8 cellular contexts compared by ENCODE assay signal in genomic region chr9:14321517-14322125, GRCh38. TPM values are rescaled to one million over a fixed set of nuclear protein-coding genes. Genes with fewer than 3 reads are reported as not detected.
DNase-seq lines count a peak whose midpoint lies in the region; ATAC-seq and TF ChIP-seq lines count a peak whose summit lies in the region.

No MANE protein-coding gene starts in this region.

- no peak for TF ChIP-seq RAD21 in liver (IDR thresholded peaks at IDR 0.05)

- H3K9ac ChIP-seq in adipocyte (ENCODE audit: low read length) (peak overlapping the region; percentile 92), liver (ENCODE audit: low read depth in 1 of 2, low read length in 2 of 2) (peak overlapping the region; percentile 64 to 69)

- intact Hi-C loops in left ventricle myocardium inferior (cut with micrococcal nuclease), result no loop called here
- intact Hi-C loops in cardiac septum (cut with DNase I), result loop anchor here (1.0 to 5.0 kb wide), 3 partner anchors 27 to 734 kb away; no protein-coding TSS in a partner anchor

- H3K9me3 ChIP-seq in left ventricle myocardium inferior (replicated peaks), result no peaks in the 10 kb centered on the region
- no peaks in the 10 kb centered on the region for H3K9me3 ChIP-seq in adipocyte (ENCODE audit: control insufficient read depth, low read length)
- no peaks in the 10 kb centered on the region for H3K9me3 ChIP-seq in liver (ENCODE audit: control insufficient read depth in 4 of 4, low read length in 3 of 4)
- H3K9me3 ChIP-seq in upper lobe of left lung, result no peaks in the 10 kb centered on the region

- TF ChIP-seq CTCF in left ventricle myocardium inferior (IDR thresholded peaks at IDR 0.05; ENCODE audit: borderline replicate concordance) (no peak), liver (IDR thresholded peaks at IDR 0.05; ENCODE audit: low read depth, low read length, missing input control) (no peak), upper lobe of left lung (IDR thresholded peaks at IDR 0.05) (no peak)

- H3K4me1 ChIP-seq in left ventricle myocardium inferior (peaks cover 96% of the 10 kb centered on the region), adipocyte (ENCODE audit: control insufficient read depth, insufficient read depth, low read length) (peaks cover 61% of the 10 kb centered on the region), liver (ENCODE audit: control insufficient read depth in 4 of 4, insufficient read depth in 4 of 4, low read length in 3 of 4) (peaks cover 5 to 55% (median 47%) of the 10 kb centered on the region in 4 donors), upper lobe of left lung (peaks cover 35 to 56% (median 37%) of the 10 kb centered on the region in 4 donors)

- H3K4me3 ChIP-seq in left ventricle myocardium inferior (peak overlapping the region; percentile 80), adipocyte (ENCODE audit: low read length) (peak overlapping the region; percentile 91), liver (ENCODE audit: low read depth in 1 of 3, low read length in 3 of 3) (peak overlapping the region; percentile 82 to 95 (median 88)), upper lobe of left lung (peak overlapping the region in 3 of 4 donors; percentile 65 to 91 (median 83))

- no peak for DNase-seq in left ventricle myocardium inferior
- no peak for DNase-seq in cardiac septum (ENCODE audit: low spot score)
- peak; percentile 21 for DNase-seq in adipocyte (ENCODE audit: low read depth)
- no peak for DNase-seq in upper lobe of left lung
- no peak for DNase-seq in amniotic stem cell (lab: John Stamatoyannopoulos, UW)
- DNase-seq in RPMI8226, result no peak

- TF ChIP-seq POLR2A in upper lobe of left lung (IDR thresholded peaks at IDR 0.05), result no peak

- WGBS in liver, result 5% methylated on average over 9 of the region's 9 CpGs
- 9 to 13% methylated on average over 9 of the region's 9 CpGs for WGBS in upper lobe of left lung, 2 donors

- no peaks in the 10 kb centered on the region for H3K27me3 ChIP-seq in left ventricle myocardium inferior (ENCODE audit: low read depth)
- H3K27me3 ChIP-seq in adipocyte (replicated peaks; ENCODE audit: control insufficient read depth, insufficient read depth, low read length), result no peaks in the 10 kb centered on the region
- no peaks in the 10 kb centered on the region for H3K27me3 ChIP-seq in liver (ENCODE audit: control insufficient read depth in 4 of 4, insufficient read depth in 4 of 4, low read length in 3 of 4)
- no peaks in the 10 kb centered on the region for H3K27me3 ChIP-seq in upper lobe of left lung

- H3K36me3 ChIP-seq in left ventricle myocardium inferior, result no peaks in the 10 kb centered on the region
- no peaks in the 10 kb centered on the region for H3K36me3 ChIP-seq in adipocyte (ENCODE audit: control insufficient read depth, insufficient read depth, low read length, severe bottlenecking)
- H3K36me3 ChIP-seq in liver (ENCODE audit: control insufficient read depth in 4 of 4, insufficient read depth in 3 of 4, low read depth in 1 of 4, low read length in 3 of 4), result no peaks in the 10 kb centered on the region
- no peaks in the 10 kb centered on the region for H3K36me3 ChIP-seq in upper lobe of left lung

- no peak for ATAC-seq in upper lobe of left lung (ENCODE audit: low FRiP score in 2 of 2)
- ATAC-seq in HG02798 (IDR thresholded peaks at IDR 0.05; ENCODE audit: poor library complexity, unreplicated experiment), result no peak

- no peak for TF ChIP-seq EP300 in upper lobe of left lung (IDR thresholded peaks at IDR 0.05)

- peak overlapping the region; percentile 100 for H3K27ac ChIP-seq in left ventricle myocardium inferior (replicated peaks)
- H3K27ac ChIP-seq in liver (ENCODE audit: low read depth in 1 of 2, low read length in 2 of 2), result peak overlapping the region; percentile 87 to 97
- peak overlapping the region; percentile 92 to 97 (median 93) for H3K27ac ChIP-seq in upper lobe of left lung

TF ChIP-seq in liver, 16 proteins besides CTCF, POLR2A, EP300 and RAD21:
- no peak for TF ChIP-seq GABPA (IDR thresholded peaks at IDR 0.05 in 1 of 2, conservative IDR thresholded peaks at IDR 0.05 in 1 of 2)
- TF ChIP-seq YY1 (IDR thresholded peaks at IDR 0.05), result no peak
- TF ChIP-seq HNF4G (IDR thresholded peaks at IDR 0.05), result no peak
- TF ChIP-seq EGR1 (IDR thresholded peaks at IDR 0.05; ENCODE audit: low read depth in 2 of 2), result no peak
- TF ChIP-seq REST (IDR thresholded peaks at IDR 0.05), result no peak
- no peak for TF ChIP-seq ZBTB33 (IDR thresholded peaks at IDR 0.05)
- no peak for TF ChIP-seq HNF4A (conservative IDR thresholded peaks at IDR 0.05)
- no peak for TF ChIP-seq SP1 (IDR thresholded peaks at IDR 0.05)
- TF ChIP-seq FOXA2 (IDR thresholded peaks at IDR 0.05), result no peak
- TF ChIP-seq JUND (IDR thresholded peaks at IDR 0.05), result no peak
- no peak for TF ChIP-seq ATF3 (IDR thresholded peaks at IDR 0.05)
- no peak for TF ChIP-seq TAF1 (conservative IDR thresholded peaks at IDR 0.05)
- no peak for TF ChIP-seq NR2F2 (IDR thresholded peaks at IDR 0.05)
- no peak for TF ChIP-seq FOXA1 (IDR thresholded peaks at IDR 0.05)
- TF ChIP-seq MAX (IDR thresholded peaks at IDR 0.05), result no peak

RNA-seq across cellular contexts. Expression of gene NFIB, which starts 7.7 kb away (rescaled TPM):
- 110 TPM for total RNA-seq in left ventricle myocardium inferior
- total RNA-seq in cardiac septum, result 129 TPM
- 10 to 100 TPM in 1 of 2 donors, 1 to 10 TPM in 1; 3.2 to 23.2 TPM for total RNA-seq in liver
- 10 to 100 TPM in 1 of 2 donors, 1 to 10 TPM in 1; 4.2 to 11.7 TPM for polyA plus RNA-seq in liver
- total RNA-seq in upper lobe of left lung, result 100 to 1,000 TPM in 1 of 6 donors, 10 to 100 TPM in 5; 33.9 to 109 (median 67.5) TPM
